Comparison of ENCODE assay signal across 29 cellular contexts in genomic region chr20:51979226-51979625, GRCh38.
"Had no signal": no experiment of that assay in that cellular context is flagged by ENCODE, and none has a peak within 500 bp of the region (broad histone marks: within the 10 kb centered on the region; RNA-seq: fewer than 3 reads in every experiment).

No MANE protein-coding gene starts in this region.

- H3K4me1 ChIP-seq: heart right ventricle, psoas muscle, sigmoid colon, testis, tibial artery, upper lobe of left lung had no signal

- FAIRE-seq: colon, urothelium cell line had no signal

- H3K9me3 Mint-ChIP-seq: natural killer cell; stimulated activated effector memory CD8-positive, alpha-beta T cell treated with anti-CD3 and anti-CD28 coated beads, Interleukin-12 subunit alpha, Interleukin-12 subunit beta, amount 100 ng/mL, for 72 hours had no signal

- H3K4me1 Mint-ChIP-seq: immature natural killer cell; memory B cell; natural killer cell; stimulated activated effector memory CD8-positive, alpha-beta T cell treated with anti-CD3 and anti-CD28 coated beads, Interleukin-12 subunit alpha, Interleukin-12 subunit beta, amount 100 ng/mL, for 72 hours had no signal

- H3K4me3 Mint-ChIP-seq: immature natural killer cell; memory B cell; natural killer cell; stimulated activated effector memory CD8-positive, alpha-beta T cell treated with anti-CD3 and anti-CD28 coated beads, Interleukin-12 subunit alpha, Interleukin-12 subunit beta, amount 100 ng/mL, for 72 hours had no signal

- ATAC-seq: esophagus mucosa; heart right ventricle; natural killer cell; psoas muscle; right cardiac atrium; stimulated activated effector memory CD8-positive, alpha-beta T cell treated with anti-CD3 and anti-CD28 coated beads, Interleukin-12 subunit alpha, Interleukin-12 subunit beta, amount 100 ng/mL, for 72 hours had no signal

- H3K36me3 Mint-ChIP-seq: natural killer cell; stimulated activated effector memory CD8-positive, alpha-beta T cell treated with anti-CD3 and anti-CD28 coated beads, Interleukin-12 subunit alpha, Interleukin-12 subunit beta, amount 100 ng/mL, for 72 hours had no signal

- H3K4me3 ChIP-seq: dorsolateral prefrontal cortex, heart right ventricle, lung, ovary, psoas muscle, sigmoid colon, stomach, testis, tibial artery, upper lobe of left lung had no signal

- DNase-seq: dorsolateral prefrontal cortex; effector CD4-positive, alpha-beta T cell; foreskin melanocyte; glutamatergic neuron; heart right ventricle; hippocampal formation; immature natural killer cell; islet precursor cell; natural killer cell; nucleus accumbens; ovary; posterior cingulate gyrus; psoas muscle; right cardiac atrium; sigmoid colon; stimulated activated CD4-positive, alpha-beta T cell treated with anti-CD3 and anti-CD28 coated beads, Interleukin-2, amount 100 ng/mL, for 24 hours; stimulated activated CD4-positive, alpha-beta T cell treated with anti-CD3 and anti-CD28 coated beads, Interleukin-4, amount 100 ng/mL, for 24 hours; stimulated activated naive CD4-positive, alpha-beta T cell treated with Interleukin-2 at 50 U/mL for 16 hours; stomach; testis; tibial artery; upper lobe of left lung had no signal

- H3K27me3 ChIP-seq: dorsolateral prefrontal cortex, heart right ventricle, ovary, sigmoid colon, stomach, testis, tibial artery, upper lobe of left lung had no signal

- H3K27ac Mint-ChIP-seq: memory B cell; natural killer cell; stimulated activated effector memory CD8-positive, alpha-beta T cell treated with anti-CD3 and anti-CD28 coated beads, Interleukin-12 subunit alpha, Interleukin-12 subunit beta, amount 100 ng/mL, for 72 hours had no signal

- H3K36me3 ChIP-seq: heart right ventricle, ovary, sigmoid colon, stomach, tibial artery, upper lobe of left lung had no signal

- H3K9me3 ChIP-seq: ovary, testis had no signal

- H3K27ac ChIP-seq: dorsolateral prefrontal cortex, epithelial cell of prostate, heart right ventricle, ovary, psoas muscle, sigmoid colon, stomach, testis, tibial artery, upper lobe of left lung had no signal
